Comparison of ENCODE assay signal across 8 cellular contexts in genomic region chr14:20305265-20306078, GRCh38. TPM values are rescaled to one million over a fixed set of nuclear protein-coding genes. Genes with fewer than 3 reads are reported as not detected.
A peak's percentile ranks its signal among the peaks of the same experiment; 100 is the strongest.
DNase-seq lines count a peak whose midpoint lies in the region; ATAC-seq and TF ChIP-seq lines count a peak whose summit lies in the region.

Gene TTC5, minus strand, starts transcription at chr14:20305951. Its CDS starts 14 bp downstream, at chr14:20305937.

- H3K4me3 ChIP-seq in GM08714 (ENCODE audit: low read length) (peak within 1 kb of the TSS; percentile 77), SK-N-SH (ENCODE audit: low read depth in 2 of 2, low read length in 1 of 2) (peak within 1 kb of the TSS; percentile 63 to 83), thymus (ENCODE audit: low read length) (peak within 1 kb of the TSS; percentile 80)

- H3K9ac ChIP-seq in SK-N-SH = peak within 1 kb of the TSS; percentile 58

- peak; percentile 34; the same call in 1 of the 2 replicates for TF ChIP-seq RAD21 in SK-N-SH (IDR thresholded peaks at IDR 0.05; ENCODE audit: low read length)

- H3K27ac ChIP-seq in SK-N-SH (ENCODE audit: low read depth in 2 of 2, low read length in 1 of 2) (peak within 1 kb of the TSS in 1 of 2 experiments; percentile 20; a peak in 1 of 4 replicates), thymus (ENCODE audit: low read depth) (peak within 1 kb of the TSS; percentile 62)

- CTCF ChIA-PET in SK-N-SH (lab: Yijun Ruan, JAX) = interaction anchor here (0.6 to 2.1 kb wide), 10 partner anchors 9 to 109 kb away, joined by 3 to 19 read pairs (median 3); partner anchors contain the start of gene PARP2

- intact Hi-C loops in head of caudate nucleus (cut with DNase I) = no loop called here

- peak; percentile 91 for ATAC-seq in HG02588 (IDR thresholded peaks at IDR 0.05; ENCODE audit: unreplicated experiment)

- WGBS in SK-N-SH (ENCODE audit: low lambda C conversion rate) = under 1% methylated on average over 19 of the region's 27 CpGs
- WGBS in thymus = under 1% methylated on average over 27 of the region's 27 CpGs

- peaks cover 10% of the 10 kb centered on the region; the same call in 1 of the 2 replicates for H3K79me2 ChIP-seq in SK-N-SH (ENCODE audit: insufficient read depth)

- H3K4me1 ChIP-seq in SK-N-SH (ENCODE audit: control insufficient read depth in 1 of 2, insufficient read depth in 2 of 2, low read depth in 1 of 2, low read length in 1 of 2) = peaks cover 0 to 3% of the 10 kb centered on the region in 2 experiments; a peak in 2 of 4 replicates
- peaks cover 2% of the 10 kb centered on the region for H3K4me1 ChIP-seq in thymus (ENCODE audit: control insufficient read depth, insufficient read depth, low read length)

- no peaks in the 10 kb centered on the region for H3K9me3 Mint-ChIP-seq in osteocyte (ENCODE audit: unreplicated experiment)

- no peaks in the 10 kb centered on the region for H3K27me3 Mint-ChIP-seq in osteocyte (ENCODE audit: unreplicated experiment)

- peak within 1 kb of the TSS; percentile 88 for H3K27ac Mint-ChIP-seq in osteocyte (ENCODE audit: unreplicated experiment)

- no peaks in the 10 kb centered on the region for H4K20me1 ChIP-seq in SK-N-SH (ENCODE audit: insufficient read depth)

- H3K36me3 Mint-ChIP-seq in osteocyte (ENCODE audit: unreplicated experiment) = peaks cover 12% of the 10 kb centered on the region

- TF ChIP-seq EP300 in SK-N-SH (IDR thresholded peaks at IDR 0.05; ENCODE audit: borderline replicate concordance in 1 of 2, low read depth in 1 of 2, low read length in 1 of 2) = no peak; a peak in 1 of 4 replicates

- H3K9me2 ChIP-seq in SK-N-SH = no peaks in the 10 kb centered on the region

- TF ChIP-seq CTCF in SK-N-SH (IDR thresholded peaks at IDR 0.05) = peak; percentile 95
- TF ChIP-seq CTCF in osteocyte (IDR thresholded peaks at IDR 0.05) = peak; percentile 98

- peak within 1 kb of the TSS; percentile 71 for H2AFZ ChIP-seq in SK-N-SH (ENCODE audit: low read depth)

- H3F3A ChIP-seq in SK-N-SH (replicated peaks; ENCODE audit: insufficient read depth) = no peaks in the 10 kb centered on the region

- POLR2A ChIA-PET in SK-N-SH (lab: Yijun Ruan, JAX) = no interaction called here

- peaks cover 8 to 14% of the 10 kb centered on the region in 2 experiments for H3K36me3 ChIP-seq in SK-N-SH (replicated peaks in 1 of 2; ENCODE audit: control insufficient read depth in 1 of 2, insufficient read depth in 2 of 2, low read length in 1 of 2)
- no peaks in the 10 kb centered on the region for H3K36me3 ChIP-seq in thymus (ENCODE audit: control insufficient read depth, insufficient read depth)

- H3K4me1 Mint-ChIP-seq in osteocyte (ENCODE audit: unreplicated experiment) = peaks cover 30% of the 10 kb centered on the region

- peak within 1 kb of the TSS; percentile 75 for H3K4me2 ChIP-seq in SK-N-SH

- peak within 1 kb of the TSS; percentile 86 for H3K4me3 Mint-ChIP-seq in osteocyte (ENCODE audit: unreplicated experiment)

- DNase-seq in NCI-H1048 (lab: John Stamatoyannopoulos, UW) = peak; percentile 56
- peak; percentile 87 for DNase-seq in SK-N-SH
- DNase-seq in activated naive CD4-positive, alpha-beta T cell treated with anti-CD3 and anti-CD28 coated beads, Interleukin-2, amount 50 U/mL, for 16 hours = peak; percentile 89
- DNase-seq in head of caudate nucleus = peak; percentile 66 to 94 (median 86)
- DNase-seq in osteocyte (ENCODE audit: extremely low spot score, unreplicated experiment) = peak; percentile 94

- H3K27me3 ChIP-seq in SK-N-SH (ENCODE audit: insufficient read depth) = no peaks in the 10 kb centered on the region
- no peaks in the 10 kb centered on the region for H3K27me3 ChIP-seq in thymus (ENCODE audit: control insufficient read depth, insufficient read depth)

- H3K9me3 ChIP-seq in SK-N-SH = no peaks in the 10 kb centered on the region
- H3K9me3 ChIP-seq in thymus (ENCODE audit: control insufficient read depth) = no peaks in the 10 kb centered on the region

TF ChIP-seq in SK-N-SH, 30 proteins besides CTCF, POLR2A, EP300 and RAD21 (continues in another document):
- peak; percentile 87 for TF ChIP-seq POLR2AphosphoS5 (IDR thresholded peaks at IDR 0.05; ENCODE audit: low read depth, low read length)
- no peak for TF ChIP-seq REST (IDR thresholded peaks at IDR 0.05; ENCODE audit: low read depth, low read length)
- no peak for TF ChIP-seq FOXJ3 (CRISPR knock-in tag; IDR thresholded peaks at IDR 0.05)
- TF ChIP-seq CHD2 (IDR thresholded peaks at IDR 0.05; ENCODE audit: low read length, partially characterized antibody) = peak; percentile 93
- peak; percentile 87 for TF ChIP-seq MXI1 (IDR thresholded peaks at IDR 0.05; ENCODE audit: low read depth, low read length)
- peak; percentile 66; the same call in 1 of the 2 replicates for TF ChIP-seq TAF1 (IDR thresholded peaks at IDR 0.05; ENCODE audit: borderline replicate concordance, low read depth, low read length)
- TF ChIP-seq, protein P1, sequence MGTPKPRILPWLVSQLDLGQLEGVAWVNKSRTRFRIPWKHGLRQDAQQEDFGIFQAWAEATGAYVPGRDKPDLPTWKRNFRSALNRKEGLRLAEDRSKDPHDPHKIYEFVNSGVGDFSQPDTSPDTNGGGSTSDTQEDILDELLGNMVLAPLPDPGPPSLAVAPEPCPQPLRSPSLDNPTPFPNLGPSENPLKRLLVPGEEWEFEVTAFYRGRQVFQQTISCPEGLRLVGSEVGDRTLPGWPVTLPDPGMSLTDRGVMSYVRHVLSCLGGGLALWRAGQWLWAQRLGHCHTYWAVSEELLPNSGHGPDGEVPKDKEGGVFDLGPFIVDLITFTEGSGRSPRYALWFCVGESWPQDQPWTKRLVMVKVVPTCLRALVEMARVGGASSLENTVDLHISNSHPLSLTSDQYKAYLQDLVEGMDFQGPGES (IDR thresholded peaks at IDR 0.05; ENCODE audit: low read depth, low read length) = no peak
- no peak for TF ChIP-seq SMC3 (IDR thresholded peaks at IDR 0.05; ENCODE audit: low read depth, low read length)
- TF ChIP-seq GATA2 (CRISPR knock-in tag; IDR thresholded peaks at IDR 0.05) = no peak
- TF ChIP-seq, protein P2, sequence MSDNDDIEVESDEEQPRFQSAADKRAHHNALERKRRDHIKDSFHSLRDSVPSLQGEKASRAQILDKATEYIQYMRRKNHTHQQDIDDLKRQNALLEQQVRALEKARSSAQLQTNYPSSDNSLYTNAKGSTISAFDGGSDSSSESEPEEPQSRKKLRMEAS (IDR thresholded peaks at IDR 0.05; ENCODE audit: low read depth) = peak; percentile 49; the same call in 1 of the 2 replicates
- TF ChIP-seq, protein P3, sequence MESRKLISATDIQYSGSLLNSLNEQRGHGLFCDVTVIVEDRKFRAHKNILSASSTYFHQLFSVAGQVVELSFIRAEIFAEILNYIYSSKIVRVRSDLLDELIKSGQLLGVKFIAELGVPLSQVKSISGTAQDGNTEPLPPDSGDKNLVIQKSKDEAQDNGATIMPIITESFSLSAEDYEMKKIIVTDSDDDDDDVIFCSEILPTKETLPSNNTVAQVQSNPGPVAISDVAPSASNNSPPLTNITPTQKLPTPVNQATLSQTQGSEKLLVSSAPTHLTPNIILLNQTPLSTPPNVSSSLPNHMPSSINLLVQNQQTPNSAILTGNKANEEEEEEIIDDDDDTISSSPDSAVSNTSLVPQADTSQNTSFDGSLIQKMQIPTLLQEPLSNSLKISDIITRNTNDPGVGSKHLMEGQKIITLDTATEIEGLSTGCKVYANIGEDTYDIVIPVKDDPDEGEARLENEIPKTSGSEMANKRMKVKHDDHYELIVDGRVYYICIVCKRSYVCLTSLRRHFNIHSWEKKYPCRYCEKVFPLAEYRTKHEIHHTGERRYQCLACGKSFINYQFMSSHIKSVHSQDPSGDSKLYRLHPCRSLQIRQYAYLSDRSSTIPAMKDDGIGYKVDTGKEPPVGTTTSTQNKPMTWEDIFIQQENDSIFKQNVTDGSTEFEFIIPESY (IDR thresholded peaks at IDR 0.05; ENCODE audit: borderline replicate concordance, low read depth) = no peak
- TF ChIP-seq GABPA (IDR thresholded peaks at IDR 0.05; ENCODE audit: low read depth) = no peak
- no peak for TF ChIP-seq FOSL2 (IDR thresholded peaks at IDR 0.05; ENCODE audit: borderline replicate concordance, low read depth)
- peak; percentile 84; the same call in 1 of the 2 replicates for TF ChIP-seq YY1 (IDR thresholded peaks at IDR 0.05; ENCODE audit: low read depth)
- TF ChIP-seq SIN3A (IDR thresholded peaks at IDR 0.05; ENCODE audit: borderline replicate concordance, low read depth, low read length) = peak; percentile 83; the same call in 1 of the 2 replicates
- TF ChIP-seq MEF2A (IDR thresholded peaks at IDR 0.05; ENCODE audit: borderline replicate concordance, low read depth) = no peak

RNA-seq across cellular contexts. Expression of gene TTC5, which starts in this region (rescaled TPM):
- 14.6 and 15.7 TPM in 2 replicates for polyA plus RNA-seq in SK-N-SH (2012; rRNA removed)
- 19.0 and 25.6 TPM in 2 replicates for polyA plus RNA-seq in SK-N-SH (2012; cell fraction: cytosol; rRNA removed)
- 12.0 and 13.5 TPM in 2 replicates for polyA plus RNA-seq in SK-N-SH (2012; cell fraction: nucleus; rRNA removed)
- total RNA-seq in osteocyte = 24.5 and 25.4 TPM in 2 replicates
- polyA plus RNA-seq in thymus = 7.2 TPM
